Comparison of ENCODE assay signal across 1 cellular context in the genomic region with DNA sequence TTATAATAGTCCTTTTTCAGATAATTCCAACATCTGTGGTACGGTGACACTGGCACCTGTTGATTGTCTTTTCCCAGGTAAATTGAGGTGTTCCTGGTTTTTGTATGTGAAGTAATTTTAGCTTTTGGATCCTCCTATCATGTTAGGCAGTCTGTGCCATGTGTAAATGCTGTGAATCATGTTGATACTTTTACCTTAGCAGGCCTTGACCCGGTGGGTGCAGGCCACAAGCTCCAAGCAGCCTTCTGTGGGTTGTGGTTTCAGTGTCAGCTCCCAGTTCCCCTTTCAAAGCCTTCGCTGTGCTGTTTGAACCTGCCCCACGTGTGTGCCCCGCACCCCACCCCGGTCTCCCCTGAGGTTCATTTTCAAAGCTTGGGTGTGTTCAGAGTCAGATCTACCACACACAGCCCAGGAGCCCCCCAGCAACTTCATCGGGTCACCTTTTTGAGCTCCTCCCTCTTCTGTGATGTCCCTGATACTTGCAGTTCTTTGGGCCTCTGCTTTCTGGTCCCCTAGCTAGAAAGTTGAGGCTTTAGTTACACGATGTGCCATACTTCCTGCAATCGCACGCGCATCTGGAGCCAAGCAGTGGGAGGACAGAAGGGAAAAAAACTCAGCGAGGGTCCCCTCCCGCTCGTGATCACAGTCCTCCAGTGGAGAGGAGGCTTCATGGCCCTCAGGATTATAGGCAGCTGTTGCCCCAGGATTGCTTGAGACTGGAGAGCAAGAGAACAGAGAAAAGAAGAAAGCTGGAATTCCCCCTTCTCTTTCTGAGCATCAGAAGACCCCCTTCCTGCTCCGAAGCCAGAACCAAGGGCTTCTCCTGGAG.
TF ChIP-seq lines count a peak whose summit lies in the region.

No MANE protein-coding gene starts in this region.

TF ChIP-seq in GM12878, 131 proteins besides CTCF, POLR2A, EP300 and RAD21 (continued from another document and continues in another):
- TF ChIP-seq, protein P1, sequence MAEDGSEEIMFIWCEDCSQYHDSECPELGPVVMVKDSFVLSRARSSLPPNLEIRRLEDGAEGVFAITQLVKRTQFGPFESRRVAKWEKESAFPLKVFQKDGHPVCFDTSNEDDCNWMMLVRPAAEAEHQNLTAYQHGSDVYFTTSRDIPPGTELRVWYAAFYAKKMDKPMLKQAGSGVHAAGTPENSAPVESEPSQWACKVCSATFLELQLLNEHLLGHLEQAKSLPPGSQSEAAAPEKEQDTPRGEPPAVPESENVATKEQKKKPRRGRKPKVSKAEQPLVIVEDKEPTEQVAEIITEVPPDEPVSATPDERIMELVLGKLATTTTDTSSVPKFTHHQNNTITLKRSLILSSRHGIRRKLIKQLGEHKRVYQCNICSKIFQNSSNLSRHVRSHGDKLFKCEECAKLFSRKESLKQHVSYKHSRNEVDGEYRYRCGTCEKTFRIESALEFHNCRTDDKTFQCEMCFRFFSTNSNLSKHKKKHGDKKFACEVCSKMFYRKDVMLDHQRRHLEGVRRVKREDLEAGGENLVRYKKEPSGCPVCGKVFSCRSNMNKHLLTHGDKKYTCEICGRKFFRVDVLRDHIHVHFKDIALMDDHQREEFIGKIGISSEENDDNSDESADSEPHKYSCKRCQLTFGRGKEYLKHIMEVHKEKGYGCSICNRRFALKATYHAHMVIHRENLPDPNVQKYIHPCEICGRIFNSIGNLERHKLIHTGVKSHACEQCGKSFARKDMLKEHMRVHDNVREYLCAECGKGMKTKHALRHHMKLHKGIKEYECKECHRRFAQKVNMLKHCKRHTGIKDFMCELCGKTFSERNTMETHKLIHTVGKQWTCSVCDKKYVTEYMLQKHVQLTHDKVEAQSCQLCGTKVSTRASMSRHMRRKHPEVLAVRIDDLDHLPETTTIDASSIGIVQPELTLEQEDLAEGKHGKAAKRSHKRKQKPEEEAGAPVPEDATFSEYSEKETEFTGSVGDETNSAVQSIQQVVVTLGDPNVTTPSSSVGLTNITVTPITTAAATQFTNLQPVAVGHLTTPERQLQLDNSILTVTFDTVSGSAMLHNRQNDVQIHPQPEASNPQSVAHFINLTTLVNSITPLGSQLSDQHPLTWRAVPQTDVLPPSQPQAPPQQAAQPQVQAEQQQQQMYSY (CRISPR knock-in tag; IDR thresholded peaks at IDR 0.05), result no peak
- TF ChIP-seq, protein P2, sequence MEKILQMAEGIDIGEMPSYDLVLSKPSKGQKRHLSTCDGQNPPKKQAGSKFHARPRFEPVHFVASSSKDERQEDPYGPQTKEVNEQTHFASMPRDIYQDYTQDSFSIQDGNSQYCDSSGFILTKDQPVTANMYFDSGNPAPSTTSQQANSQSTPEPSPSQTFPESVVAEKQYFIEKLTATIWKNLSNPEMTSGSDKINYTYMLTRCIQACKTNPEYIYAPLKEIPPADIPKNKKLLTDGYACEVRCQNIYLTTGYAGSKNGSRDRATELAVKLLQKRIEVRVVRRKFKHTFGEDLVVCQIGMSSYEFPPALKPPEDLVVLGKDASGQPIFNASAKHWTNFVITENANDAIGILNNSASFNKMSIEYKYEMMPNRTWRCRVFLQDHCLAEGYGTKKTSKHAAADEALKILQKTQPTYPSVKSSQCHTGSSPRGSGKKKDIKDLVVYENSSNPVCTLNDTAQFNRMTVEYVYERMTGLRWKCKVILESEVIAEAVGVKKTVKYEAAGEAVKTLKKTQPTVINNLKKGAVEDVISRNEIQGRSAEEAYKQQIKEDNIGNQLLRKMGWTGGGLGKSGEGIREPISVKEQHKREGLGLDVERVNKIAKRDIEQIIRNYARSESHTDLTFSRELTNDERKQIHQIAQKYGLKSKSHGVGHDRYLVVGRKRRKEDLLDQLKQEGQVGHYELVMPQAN (conservative IDR thresholded peaks at IDR 0.05), result 0 out of 2 replicates have a peak, but pooled peaks have one; percentile 72
- peak; percentile 58; the same call in 1 of the 2 replicates for TF ChIP-seq TARDBP (IDR thresholded peaks at IDR 0.05; ENCODE audit: borderline replicate concordance)
- peak; percentile 89 for TF ChIP-seq MEF2A (IDR thresholded peaks at IDR 0.05; ENCODE audit: insufficient read depth, low read depth, low read length)
- no peak for TF ChIP-seq NR2C2 (IDR thresholded peaks at IDR 0.05; ENCODE audit: borderline replicate concordance, control insufficient read depth, insufficient read length, low read depth)
- no peak for TF ChIP-seq RFX5 (IDR thresholded peaks at IDR 0.05; ENCODE audit: low read depth, low read length)
- peak; percentile 100 for TF ChIP-seq SPI1 (IDR thresholded peaks at IDR 0.05; ENCODE audit: borderline replicate concordance, insufficient read depth, low read depth, low read length)
- TF ChIP-seq CBX3 (IDR thresholded peaks at IDR 0.05; ENCODE audit: borderline replicate concordance, low read depth), result no peak
- TF ChIP-seq, protein P3, sequence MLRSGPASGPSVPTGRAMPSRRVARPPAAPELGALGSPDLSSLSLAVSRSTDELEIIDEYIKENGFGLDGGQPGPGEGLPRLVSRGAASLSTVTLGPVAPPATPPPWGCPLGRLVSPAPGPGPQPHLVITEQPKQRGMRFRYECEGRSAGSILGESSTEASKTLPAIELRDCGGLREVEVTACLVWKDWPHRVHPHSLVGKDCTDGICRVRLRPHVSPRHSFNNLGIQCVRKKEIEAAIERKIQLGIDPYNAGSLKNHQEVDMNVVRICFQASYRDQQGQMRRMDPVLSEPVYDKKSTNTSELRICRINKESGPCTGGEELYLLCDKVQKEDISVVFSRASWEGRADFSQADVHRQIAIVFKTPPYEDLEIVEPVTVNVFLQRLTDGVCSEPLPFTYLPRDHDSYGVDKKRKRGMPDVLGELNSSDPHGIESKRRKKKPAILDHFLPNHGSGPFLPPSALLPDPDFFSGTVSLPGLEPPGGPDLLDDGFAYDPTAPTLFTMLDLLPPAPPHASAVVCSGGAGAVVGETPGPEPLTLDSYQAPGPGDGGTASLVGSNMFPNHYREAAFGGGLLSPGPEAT (IDR thresholded peaks at IDR 0.05; ENCODE audit: low read depth), result peak; percentile 78
- TF ChIP-seq, protein P4, sequence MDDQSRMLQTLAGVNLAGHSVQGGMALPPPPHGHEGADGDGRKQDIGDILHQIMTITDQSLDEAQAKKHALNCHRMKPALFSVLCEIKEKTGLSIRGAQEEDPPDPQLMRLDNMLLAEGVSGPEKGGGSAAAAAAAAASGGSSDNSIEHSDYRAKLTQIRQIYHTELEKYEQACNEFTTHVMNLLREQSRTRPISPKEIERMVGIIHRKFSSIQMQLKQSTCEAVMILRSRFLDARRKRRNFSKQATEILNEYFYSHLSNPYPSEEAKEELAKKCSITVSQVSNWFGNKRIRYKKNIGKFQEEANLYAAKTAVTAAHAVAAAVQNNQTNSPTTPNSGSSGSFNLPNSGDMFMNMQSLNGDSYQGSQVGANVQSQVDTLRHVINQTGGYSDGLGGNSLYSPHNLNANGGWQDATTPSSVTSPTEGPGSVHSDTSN (IDR thresholded peaks at IDR 0.05; ENCODE audit: insufficient replicate concordance, low read depth, low read length), result no peak
- TF ChIP-seq SREBF2 (IDR thresholded peaks at IDR 0.05; ENCODE audit: low read length), result 0 out of 2 replicates have a peak, but pooled peaks have one; percentile 29
- no peak for TF ChIP-seq POLR2AphosphoS2 (IDR thresholded peaks at IDR 0.05; ENCODE audit: low read depth, low read length)
- no peak for TF ChIP-seq RB1 (IDR thresholded peaks at IDR 0.05; ENCODE audit: borderline replicate concordance)
- TF ChIP-seq NR2F1 (conservative IDR thresholded peaks at IDR 0.05), result peak; percentile 100
- TF ChIP-seq, protein P5, sequence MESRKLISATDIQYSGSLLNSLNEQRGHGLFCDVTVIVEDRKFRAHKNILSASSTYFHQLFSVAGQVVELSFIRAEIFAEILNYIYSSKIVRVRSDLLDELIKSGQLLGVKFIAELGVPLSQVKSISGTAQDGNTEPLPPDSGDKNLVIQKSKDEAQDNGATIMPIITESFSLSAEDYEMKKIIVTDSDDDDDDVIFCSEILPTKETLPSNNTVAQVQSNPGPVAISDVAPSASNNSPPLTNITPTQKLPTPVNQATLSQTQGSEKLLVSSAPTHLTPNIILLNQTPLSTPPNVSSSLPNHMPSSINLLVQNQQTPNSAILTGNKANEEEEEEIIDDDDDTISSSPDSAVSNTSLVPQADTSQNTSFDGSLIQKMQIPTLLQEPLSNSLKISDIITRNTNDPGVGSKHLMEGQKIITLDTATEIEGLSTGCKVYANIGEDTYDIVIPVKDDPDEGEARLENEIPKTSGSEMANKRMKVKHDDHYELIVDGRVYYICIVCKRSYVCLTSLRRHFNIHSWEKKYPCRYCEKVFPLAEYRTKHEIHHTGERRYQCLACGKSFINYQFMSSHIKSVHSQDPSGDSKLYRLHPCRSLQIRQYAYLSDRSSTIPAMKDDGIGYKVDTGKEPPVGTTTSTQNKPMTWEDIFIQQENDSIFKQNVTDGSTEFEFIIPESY (IDR thresholded peaks at IDR 0.05), result no peak
- TF ChIP-seq, protein P6, sequence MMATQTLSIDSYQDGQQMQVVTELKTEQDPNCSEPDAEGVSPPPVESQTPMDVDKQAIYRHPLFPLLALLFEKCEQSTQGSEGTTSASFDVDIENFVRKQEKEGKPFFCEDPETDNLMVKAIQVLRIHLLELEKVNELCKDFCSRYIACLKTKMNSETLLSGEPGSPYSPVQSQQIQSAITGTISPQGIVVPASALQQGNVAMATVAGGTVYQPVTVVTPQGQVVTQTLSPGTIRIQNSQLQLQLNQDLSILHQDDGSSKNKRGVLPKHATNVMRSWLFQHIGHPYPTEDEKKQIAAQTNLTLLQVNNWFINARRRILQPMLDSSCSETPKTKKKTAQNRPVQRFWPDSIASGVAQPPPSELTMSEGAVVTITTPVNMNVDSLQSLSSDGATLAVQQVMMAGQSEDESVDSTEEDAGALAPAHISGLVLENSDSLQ (IDR thresholded peaks at IDR 0.05), result no peak
- TF ChIP-seq RUNX3 (IDR thresholded peaks at IDR 0.05; ENCODE audit: low read length), result peak; percentile 100
- TF ChIP-seq CHD4 (IDR thresholded peaks at IDR 0.05), result no peak
- TF ChIP-seq FOS (IDR thresholded peaks at IDR 0.05; ENCODE audit: borderline replicate concordance, extremely low read depth, insufficient read length), result no peak
- TF ChIP-seq, protein P7, sequence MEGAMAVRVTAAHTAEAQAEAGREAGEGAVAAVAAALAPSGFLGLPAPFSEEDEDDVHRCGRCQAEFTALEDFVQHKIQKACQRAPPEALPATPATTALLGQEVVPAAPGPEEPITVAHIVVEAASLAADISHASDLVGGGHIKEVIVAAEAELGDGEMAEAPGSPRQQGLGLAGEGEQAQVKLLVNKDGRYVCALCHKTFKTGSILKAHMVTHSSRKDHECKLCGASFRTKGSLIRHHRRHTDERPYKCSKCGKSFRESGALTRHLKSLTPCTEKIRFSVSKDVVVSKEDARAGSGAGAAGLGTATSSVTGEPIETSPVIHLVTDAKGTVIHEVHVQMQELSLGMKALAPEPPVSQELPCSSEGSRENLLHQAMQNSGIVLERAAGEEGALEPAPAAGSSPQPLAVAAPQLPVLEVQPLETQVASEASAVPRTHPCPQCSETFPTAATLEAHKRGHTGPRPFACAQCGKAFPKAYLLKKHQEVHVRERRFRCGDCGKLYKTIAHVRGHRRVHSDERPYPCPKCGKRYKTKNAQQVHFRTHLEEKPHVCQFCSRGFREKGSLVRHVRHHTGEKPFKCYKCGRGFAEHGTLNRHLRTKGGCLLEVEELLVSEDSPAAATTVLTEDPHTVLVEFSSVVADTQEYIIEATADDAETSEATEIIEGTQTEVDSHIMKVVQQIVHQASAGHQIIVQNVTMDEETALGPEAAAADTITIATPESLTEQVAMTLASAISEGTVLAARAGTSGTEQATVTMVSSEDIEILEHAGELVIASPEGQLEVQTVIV (IDR thresholded peaks at IDR 0.05; ENCODE audit: borderline replicate concordance, partially characterized antibody), result no peak
- no peak for TF ChIP-seq SMAD5 (IDR thresholded peaks at IDR 0.05; ENCODE audit: low read depth)
- TF ChIP-seq ZNF24 (IDR thresholded peaks at IDR 0.05), result peak; percentile 65; the same call in 1 of the 2 replicates
- no peak for TF ChIP-seq NFXL1 (IDR thresholded peaks at IDR 0.05; ENCODE audit: borderline replicate concordance)
- peak; percentile 90 for TF ChIP-seq CREM (IDR thresholded peaks at IDR 0.05; ENCODE audit: low read depth)
- no peak for TF ChIP-seq WRNIP1 (IDR thresholded peaks at IDR 0.05; ENCODE audit: borderline replicate concordance, low read depth, low read length)
- TF ChIP-seq, protein P8, sequence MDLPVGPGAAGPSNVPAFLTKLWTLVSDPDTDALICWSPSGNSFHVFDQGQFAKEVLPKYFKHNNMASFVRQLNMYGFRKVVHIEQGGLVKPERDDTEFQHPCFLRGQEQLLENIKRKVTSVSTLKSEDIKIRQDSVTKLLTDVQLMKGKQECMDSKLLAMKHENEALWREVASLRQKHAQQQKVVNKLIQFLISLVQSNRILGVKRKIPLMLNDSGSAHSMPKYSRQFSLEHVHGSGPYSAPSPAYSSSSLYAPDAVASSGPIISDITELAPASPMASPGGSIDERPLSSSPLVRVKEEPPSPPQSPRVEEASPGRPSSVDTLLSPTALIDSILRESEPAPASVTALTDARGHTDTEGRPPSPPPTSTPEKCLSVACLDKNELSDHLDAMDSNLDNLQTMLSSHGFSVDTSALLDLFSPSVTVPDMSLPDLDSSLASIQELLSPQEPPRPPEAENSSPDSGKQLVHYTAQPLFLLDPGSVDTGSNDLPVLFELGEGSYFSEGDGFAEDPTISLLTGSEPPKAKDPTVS (IDR thresholded peaks at IDR 0.05; ENCODE audit: low read depth, low read length), result no peak
- TF ChIP-seq EZH2 (IDR thresholded peaks at IDR 0.05; ENCODE audit: borderline replicate concordance, control insufficient read depth, low read depth, low read length), result 0 out of 2 replicates have a peak, but pooled peaks have one; percentile 69
- TF ChIP-seq, protein P9, sequence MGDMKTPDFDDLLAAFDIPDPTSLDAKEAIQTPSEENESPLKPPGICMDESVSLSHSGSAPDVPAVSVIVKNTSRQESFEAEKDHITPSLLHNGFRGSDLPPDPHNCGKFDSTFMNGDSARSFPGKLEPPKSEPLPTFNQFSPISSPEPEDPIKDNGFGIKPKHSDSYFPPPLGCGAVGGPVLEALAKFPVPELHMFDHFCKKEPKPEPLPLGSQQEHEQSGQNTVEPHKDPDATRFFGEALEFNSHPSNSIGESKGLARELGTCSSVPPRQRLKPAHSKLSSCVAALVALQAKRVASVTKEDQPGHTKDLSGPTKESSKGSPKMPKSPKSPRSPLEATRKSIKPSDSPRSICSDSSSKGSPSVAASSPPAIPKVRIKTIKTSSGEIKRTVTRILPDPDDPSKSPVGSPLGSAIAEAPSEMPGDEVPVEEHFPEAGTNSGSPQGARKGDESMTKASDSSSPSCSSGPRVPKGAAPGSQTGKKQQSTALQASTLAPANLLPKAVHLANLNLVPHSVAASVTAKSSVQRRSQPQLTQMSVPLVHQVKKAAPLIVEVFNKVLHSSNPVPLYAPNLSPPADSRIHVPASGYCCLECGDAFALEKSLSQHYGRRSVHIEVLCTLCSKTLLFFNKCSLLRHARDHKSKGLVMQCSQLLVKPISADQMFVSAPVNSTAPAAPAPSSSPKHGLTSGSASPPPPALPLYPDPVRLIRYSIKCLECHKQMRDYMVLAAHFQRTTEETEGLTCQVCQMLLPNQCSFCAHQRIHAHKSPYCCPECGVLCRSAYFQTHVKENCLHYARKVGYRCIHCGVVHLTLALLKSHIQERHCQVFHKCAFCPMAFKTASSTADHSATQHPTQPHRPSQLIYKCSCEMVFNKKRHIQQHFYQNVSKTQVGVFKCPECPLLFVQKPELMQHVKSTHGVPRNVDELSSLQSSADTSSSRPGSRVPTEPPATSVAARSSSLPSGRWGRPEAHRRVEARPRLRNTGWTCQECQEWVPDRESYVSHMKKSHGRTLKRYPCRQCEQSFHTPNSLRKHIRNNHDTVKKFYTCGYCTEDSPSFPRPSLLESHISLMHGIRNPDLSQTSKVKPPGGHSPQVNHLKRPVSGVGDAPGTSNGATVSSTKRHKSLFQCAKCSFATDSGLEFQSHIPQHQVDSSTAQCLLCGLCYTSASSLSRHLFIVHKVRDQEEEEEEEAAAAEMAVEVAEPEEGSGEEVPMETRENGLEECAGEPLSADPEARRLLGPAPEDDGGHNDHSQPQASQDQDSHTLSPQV (IDR thresholded peaks at IDR 0.05), result no peak
- TF ChIP-seq NFIC (IDR thresholded peaks at IDR 0.05; ENCODE audit: low read depth, low read length), result peak; percentile 97
- peak; percentile 97; the same call in 1 of the 2 replicates for TF ChIP-seq MTA3 (IDR thresholded peaks at IDR 0.05; ENCODE audit: borderline replicate concordance, low read length)
- TF ChIP-seq HCFC1 (IDR thresholded peaks at IDR 0.05; ENCODE audit: low read length), result no peak
- no peak for TF ChIP-seq TAF1 (IDR thresholded peaks at IDR 0.05; ENCODE audit: borderline replicate concordance, low read depth, low read length)
